ENCODE assay signal across 8 cellular contexts in genomic region chr12:51269174-51270066, GRCh38. TPM values are rescaled to one million over a fixed set of nuclear protein-coding genes. Genes with fewer than 3 reads are reported as not detected.
DNase-seq lines count a peak whose midpoint lies in the region; ATAC-seq and TF ChIP-seq lines count a peak whose summit lies in the region.

No MANE protein-coding gene starts in this region.

- peak overlapping the region; percentile 42 for H3K9ac ChIP-seq in rectal smooth muscle tissue (ENCODE audit: low read length)

- no peak overlapping the region for H3K27ac ChIP-seq in rectal smooth muscle tissue (ENCODE audit: low read depth, low read length)

- H3K36me3 ChIP-seq in rectal smooth muscle tissue (ENCODE audit: control insufficient read depth, insufficient read depth, low read length) = no peaks in the 10 kb centered on the region

- ATAC-seq in HG02763 (IDR thresholded peaks at IDR 0.05; ENCODE audit: unreplicated experiment) (peak; percentile 51), Right ventricle myocardium inferior (peak; percentile 40), GM18520 (IDR thresholded peaks at IDR 0.05; ENCODE audit: unreplicated experiment) (no peak)

- peak overlapping the region; percentile 74 for H3K4me3 ChIP-seq in rectal smooth muscle tissue (ENCODE audit: low read length)

- DNase-seq in OCI-M1 (lab: John Stamatoyannopoulos, UW) (peak; percentile 34), activated gamma-delta T cell (lab: John Stamatoyannopoulos, UW) (peak; percentile 46), Right ventricle myocardium inferior (ENCODE audit: missing footprints) (no peak), medulla oblongata (ENCODE audit: extremely low spot score) (no peak)

- no peaks in the 10 kb centered on the region for H3K27me3 ChIP-seq in rectal smooth muscle tissue (ENCODE audit: control insufficient read depth, insufficient read depth, low read length)

- H3K4me1 ChIP-seq in rectal smooth muscle tissue (ENCODE audit: control insufficient read depth, insufficient read depth, low read length) = no peaks in the 10 kb centered on the region

- intact Hi-C loops in Right ventricle myocardium inferior (cut with DNase I) = loop anchor here (1.0 kb wide), 1 partner anchor 72 kb away; no protein-coding TSS in a partner anchor

- peak; percentile 49 for TF ChIP-seq CTCF in GM12873 (IDR thresholded peaks at IDR 0.05; ENCODE audit: insufficient read depth, low read depth, low read length, missing control alignments)

RNA-seq across cellular contexts. Expression of gene SMAGP, which starts 0.8 kb away (rescaled TPM):
- total RNA-seq in Right ventricle myocardium inferior = 3.8 TPM

RNA-seq across cellular contexts. Expression of gene DAZAP2, which starts 30.8 kb away (rescaled TPM):
- 136 TPM for total RNA-seq in Right ventricle myocardium inferior

RNA-seq across cellular contexts. Expression of gene POU6F1, which starts 51.6 kb away (rescaled TPM):
- total RNA-seq in Right ventricle myocardium inferior = 8.6 TPM

RNA-seq across cellular contexts. Expression of gene BIN2, which starts 54.6 kb away (rescaled TPM):
- total RNA-seq in Right ventricle myocardium inferior = 2.0 TPM

Comparison
In these comparisons a context has a peak if more than half of its experiments do, and no peak if none do; other contexts are left out.
1. DNase-seq: peak in OCI-M1 (single experiment) and activated gamma-delta T cell (single experiment); none in Right ventricle myocardium inferior (single experiment) and medulla oblongata (single experiment).